15 cellular contexts compared by ENCODE assay signal in genomic region chr3:172127141-172127540, GRCh38.
DNase-seq lines count a peak whose midpoint lies in the region; ATAC-seq, FAIRE-seq and TF ChIP-seq lines count a peak whose summit lies in the region.
"Had no signal": no experiment of that assay in that cellular context is flagged by ENCODE, and none has a peak within 500 bp of the region (broad histone marks: within the 10 kb centered on the region; RNA-seq: fewer than 3 reads in every experiment).

No MANE protein-coding gene starts in this region.

- H3K4me2 ChIP-seq in BLaER1 treated with 17β-estradiol and CSF1 and Interleukin-3, amounts not matched to agents 10 nM and 100 nM = peak overlapping the region in 4 of 11 experiments; percentile 82 to 92 (median 86); a peak in 9 of 22 replicates

- intact Hi-C loops in gastrocnemius medialis (cut with DNase I; ENCODE audit: low total_unique reads) (loop anchor here (2.0 kb wide), 1 partner anchor 88 kb away; the partner anchor contains the start of gene FNDC3B), pancreas (cut with DNase I) (no loop called here)

- in situ Hi-C loops in gastrocnemius medialis (cut with MboI; ENCODE audit: low sequenced_read_pairs in 4 of 4) = no loop called here

- FAIRE-seq in pancreas (lab: Jason Lieb, UNC) = no peak
- FAIRE-seq: K562 had no signal

- H3K27me3 ChIP-seq in BLaER1 treated with 17β-estradiol and CSF1 and Interleukin-3, amounts not matched to agents 10 nM and 100 nM = no peaks in the 10 kb centered on the region
- H3K27me3 ChIP-seq in liver (ENCODE audit: control insufficient read depth in 4 of 4, insufficient read depth in 4 of 4, low read length in 3 of 4) = no peaks in the 10 kb centered on the region
- no peaks in the 10 kb centered on the region for H3K27me3 ChIP-seq in gastrocnemius medialis
- no peaks in the 10 kb centered on the region for H3K27me3 ChIP-seq in pancreas
- H3K27me3 ChIP-seq: foreskin keratinocyte had no signal

- ATAC-seq in gastrocnemius medialis (no peak), GM19035 (IDR thresholded peaks at IDR 0.05; ENCODE audit: unreplicated experiment) (no peak), pancreas (no peak)
- ATAC-seq: activated T-cell treated with anti-CD3 and anti-CD28 coated beads, Interleukin-2, amount 50 U/mL, for 72 hours; foreskin keratinocyte; K562 had no signal

- 80% methylated on average over 2 of the region's 2 CpGs for WGBS in liver
- WGBS in pancreas, 2 donors = 72 to 73% methylated on average over 2 of the region's 2 CpGs

- H3K27ac ChIP-seq in BLaER1 treated with 17β-estradiol and CSF1 and Interleukin-3, amounts not matched to agents 10 nM and 100 nM = peak overlapping the region in 7 of 11 experiments; percentile 12 to 99 (median 91); a peak in 9 of 22 replicates
- H3K27ac ChIP-seq in SK-N-MC = peak overlapping the region; percentile 80
- peak overlapping the region; percentile 42 to 45 for H3K27ac ChIP-seq in liver (ENCODE audit: low read depth in 1 of 2, low read length in 2 of 2)
- H3K27ac ChIP-seq in gastrocnemius medialis = peak overlapping the region; percentile 91 to 99 (median 94)
- peak overlapping the region in 2 of 4 donors; percentile 53 to 74 for H3K27ac ChIP-seq in pancreas
- H3K27ac ChIP-seq: foreskin keratinocyte had no signal

- H3K36me3 ChIP-seq in BLaER1 treated with 17β-estradiol and CSF1 and Interleukin-3, amounts not matched to agents 10 nM and 100 nM = peaks cover 21 to 66% (median 41%) of the 10 kb centered on the region in 11 experiments; a peak in 21 of 22 replicates
- peaks cover 5% of the 10 kb centered on the region for H3K36me3 ChIP-seq in SK-N-MC (ENCODE audit: insufficient read depth, low read length)
- H3K36me3 ChIP-seq in liver (ENCODE audit: control insufficient read depth in 4 of 4, insufficient read depth in 3 of 4, low read depth in 1 of 4, low read length in 3 of 4) = peaks cover 0 to 5% (median 2%) of the 10 kb centered on the region in 4 donors
- no peaks in the 10 kb centered on the region for H3K36me3 ChIP-seq in gastrocnemius medialis
- no peaks in the 10 kb centered on the region for H3K36me3 ChIP-seq in pancreas

- TF ChIP-seq RAD21 in liver (IDR thresholded peaks at IDR 0.05) = no peak

- TF ChIP-seq CTCF in liver (IDR thresholded peaks at IDR 0.05; ENCODE audit: low read depth, low read length, missing input control) = no peak
- TF ChIP-seq CTCF in gastrocnemius medialis (IDR thresholded peaks at IDR 0.05 in 4 of 5, conservative IDR thresholded peaks at IDR 0.05 in 1 of 5) = no peak
- TF ChIP-seq CTCF in pancreas (IDR thresholded peaks at IDR 0.05) = no peak

- peaks cover 0 to 10% (median 0%) of the 10 kb centered on the region in 11 experiments; a peak in 2 of 22 replicates for H3K9me3 ChIP-seq in BLaER1 treated with 17β-estradiol and CSF1 and Interleukin-3, amounts not matched to agents 10 nM and 100 nM (replicated peaks in 1 of 11)
- H3K9me3 ChIP-seq in SK-N-MC (ENCODE audit: low read depth, low read length) (no peaks in the 10 kb centered on the region), liver (ENCODE audit: control insufficient read depth in 4 of 4, low read length in 3 of 4) (no peaks in the 10 kb centered on the region), gastrocnemius medialis (no peaks in the 10 kb centered on the region), pancreas (no peaks in the 10 kb centered on the region)

- H3K4me1 ChIP-seq in BLaER1 treated with 17β-estradiol and CSF1 and Interleukin-3, amounts not matched to agents 10 nM and 100 nM = peaks cover 4 to 77% (median 47%) of the 10 kb centered on the region in 10 experiments; a peak in 18 of 20 replicates
- H3K4me1 ChIP-seq in liver (ENCODE audit: control insufficient read depth in 4 of 4, insufficient read depth in 4 of 4, low read length in 3 of 4) = peaks cover 0 to 25% (median 16%) of the 10 kb centered on the region in 4 donors
- peaks cover 75 to 77% of the 10 kb centered on the region in 2 donors for H3K4me1 ChIP-seq in gastrocnemius medialis
- peaks cover 29 to 37% (median 31%) of the 10 kb centered on the region in 3 donors for H3K4me1 ChIP-seq in pancreas

- no peak overlapping the region for H3K4me3 ChIP-seq in BLaER1 treated with 17β-estradiol and CSF1 and Interleukin-3, amounts not matched to agents 10 nM and 100 nM
- H3K4me3 ChIP-seq in SK-N-MC (no peak overlapping the region), liver (ENCODE audit: low read depth in 1 of 3, low read length in 3 of 3) (no peak overlapping the region), gastrocnemius medialis (peak overlapping the region in 1 of 4 donors; percentile 12), pancreas (no peak overlapping the region)
- H3K4me3 ChIP-seq: K562 had no signal

- no peak overlapping the region for H3K9ac ChIP-seq in BLaER1 treated with 17β-estradiol and CSF1 and Interleukin-3, amounts not matched to agents 10 nM and 100 nM
- H3K9ac ChIP-seq in SK-N-MC (ENCODE audit: insufficient read length) (no peak overlapping the region), liver (ENCODE audit: low read depth in 1 of 2, low read length in 2 of 2) (no peak overlapping the region)

- peaks cover 0 to 25% (median 0%) of the 10 kb centered on the region in 11 experiments; a peak in 4 of 22 replicates for H4K20me1 ChIP-seq in BLaER1 treated with 17β-estradiol and CSF1 and Interleukin-3, amounts not matched to agents 10 nM and 100 nM

- DNase-seq in SK-N-MC (ENCODE audit: low read depth, low spot score) (no peak), gastrocnemius medialis (no peak), NCI-H82 treated with DMSO at 0.1 percent for 48 hours (lab: John Stamatoyannopoulos, UW; ENCODE audit: unreplicated experiment) (no peak), pancreas (no peak), NCI-H2196 (lab: John Stamatoyannopoulos, UW; ENCODE audit: unreplicated experiment) (no peak)
- DNase-seq: activated CD4-positive, alpha-beta T cell treated with anti-CD3 and anti-CD28 coated beads for 48 hours; activated T-cell treated with anti-CD3 and anti-CD28 coated beads, Interleukin-2, amount 50 U/mL, for 72 hours; foreskin keratinocyte; islet precursor cell; NCI-H1436 treated with DMSO at 0.1 percent for 48 hours; NCI-H510A had no signal

- TF ChIP-seq POLR2A in gastrocnemius medialis (IDR thresholded peaks at IDR 0.05) = no peak

TF ChIP-seq in liver, 16 proteins besides CTCF, POLR2A, EP300 and RAD21 (continues in another document):
- TF ChIP-seq, protein P1, sequence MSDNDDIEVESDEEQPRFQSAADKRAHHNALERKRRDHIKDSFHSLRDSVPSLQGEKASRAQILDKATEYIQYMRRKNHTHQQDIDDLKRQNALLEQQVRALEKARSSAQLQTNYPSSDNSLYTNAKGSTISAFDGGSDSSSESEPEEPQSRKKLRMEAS (IDR thresholded peaks at IDR 0.05) = no peak
- TF ChIP-seq GABPA (IDR thresholded peaks at IDR 0.05 in 1 of 2, conservative IDR thresholded peaks at IDR 0.05 in 1 of 2) (no peak), SP1 (IDR thresholded peaks at IDR 0.05) (no peak), NR2F2 (IDR thresholded peaks at IDR 0.05) (no peak), HNF4A (conservative IDR thresholded peaks at IDR 0.05) (no peak), FOXA2 (IDR thresholded peaks at IDR 0.05) (no peak), ATF3 (IDR thresholded peaks at IDR 0.05) (no peak), RXRA (IDR thresholded peaks at IDR 0.05) (no peak), HNF4G (IDR thresholded peaks at IDR 0.05) (no peak), ZBTB33 (IDR thresholded peaks at IDR 0.05) (no peak), EGR1 (IDR thresholded peaks at IDR 0.05; ENCODE audit: low read depth in 2 of 2) (no peak), TAF1 (conservative IDR thresholded peaks at IDR 0.05) (no peak), YY1 (IDR thresholded peaks at IDR 0.05) (no peak)
- TF ChIP-seq, protein P2, sequence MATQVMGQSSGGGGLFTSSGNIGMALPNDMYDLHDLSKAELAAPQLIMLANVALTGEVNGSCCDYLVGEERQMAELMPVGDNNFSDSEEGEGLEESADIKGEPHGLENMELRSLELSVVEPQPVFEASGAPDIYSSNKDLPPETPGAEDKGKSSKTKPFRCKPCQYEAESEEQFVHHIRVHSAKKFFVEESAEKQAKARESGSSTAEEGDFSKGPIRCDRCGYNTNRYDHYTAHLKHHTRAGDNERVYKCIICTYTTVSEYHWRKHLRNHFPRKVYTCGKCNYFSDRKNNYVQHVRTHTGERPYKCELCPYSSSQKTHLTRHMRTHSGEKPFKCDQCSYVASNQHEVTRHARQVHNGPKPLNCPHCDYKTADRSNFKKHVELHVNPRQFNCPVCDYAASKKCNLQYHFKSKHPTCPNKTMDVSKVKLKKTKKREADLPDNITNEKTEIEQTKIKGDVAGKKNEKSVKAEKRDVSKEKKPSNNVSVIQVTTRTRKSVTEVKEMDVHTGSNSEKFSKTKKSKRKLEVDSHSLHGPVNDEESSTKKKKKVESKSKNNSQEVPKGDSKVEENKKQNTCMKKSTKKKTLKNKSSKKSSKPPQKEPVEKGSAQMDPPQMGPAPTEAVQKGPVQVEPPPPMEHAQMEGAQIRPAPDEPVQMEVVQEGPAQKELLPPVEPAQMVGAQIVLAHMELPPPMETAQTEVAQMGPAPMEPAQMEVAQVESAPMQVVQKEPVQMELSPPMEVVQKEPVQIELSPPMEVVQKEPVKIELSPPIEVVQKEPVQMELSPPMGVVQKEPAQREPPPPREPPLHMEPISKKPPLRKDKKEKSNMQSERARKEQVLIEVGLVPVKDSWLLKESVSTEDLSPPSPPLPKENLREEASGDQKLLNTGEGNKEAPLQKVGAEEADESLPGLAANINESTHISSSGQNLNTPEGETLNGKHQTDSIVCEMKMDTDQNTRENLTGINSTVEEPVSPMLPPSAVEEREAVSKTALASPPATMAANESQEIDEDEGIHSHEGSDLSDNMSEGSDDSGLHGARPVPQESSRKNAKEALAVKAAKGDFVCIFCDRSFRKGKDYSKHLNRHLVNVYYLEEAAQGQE (IDR thresholded peaks at IDR 0.05) = no peak
